Comparison of ENCODE assay signal across 1 cellular context in the genomic region with DNA sequence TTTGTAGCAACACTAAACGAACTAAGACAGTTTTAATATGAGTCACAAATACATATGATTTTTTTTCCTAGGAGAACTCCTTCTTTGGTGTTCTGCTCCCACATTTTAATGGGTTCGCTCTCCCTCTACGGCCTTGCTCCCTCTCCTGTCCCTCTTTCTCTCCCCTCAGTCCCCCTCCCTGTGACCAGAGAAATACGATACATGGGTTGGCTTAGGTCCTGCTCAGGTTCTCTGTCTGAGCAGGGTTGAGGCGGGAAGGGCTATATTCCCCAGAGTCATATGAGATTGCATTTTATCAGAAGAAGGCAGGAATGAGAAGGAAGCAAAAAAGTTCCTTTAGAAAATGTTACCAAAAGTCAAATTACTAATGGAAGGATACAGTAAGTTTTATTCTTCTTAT.
TF ChIP-seq lines count a peak whose summit lies in the region.

No MANE protein-coding gene starts in this region.

TF ChIP-seq in HEK293, 187 proteins besides CTCF, POLR2A, EP300 and RAD21 (continued from another document and continues in another):
- TF ChIP-seq, protein P1, sequence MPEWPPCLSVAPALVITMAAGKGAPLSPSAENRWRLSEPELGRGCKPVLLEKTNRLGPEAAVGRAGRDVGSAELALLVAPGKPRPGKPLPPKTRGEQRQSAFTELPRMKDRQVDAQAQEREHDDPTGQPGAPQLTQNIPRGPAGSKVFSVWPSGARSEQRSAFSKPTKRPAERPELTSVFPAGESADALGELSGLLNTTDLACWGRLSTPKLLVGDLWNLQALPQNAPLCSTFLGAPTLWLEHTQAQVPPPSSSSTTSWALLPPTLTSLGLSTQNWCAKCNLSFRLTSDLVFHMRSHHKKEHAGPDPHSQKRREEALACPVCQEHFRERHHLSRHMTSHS (tag by site-specific recombination; IDR thresholded peaks at IDR 0.05) = no peak
- no peak for TF ChIP-seq ZNF561 (tag by site-specific recombination; IDR thresholded peaks at IDR 0.05; ENCODE audit: borderline replicate concordance)
- no peak for TF ChIP-seq ZNF692 (tag by site-specific recombination; IDR thresholded peaks at IDR 0.05)
- TF ChIP-seq ZNF514 (tag by site-specific recombination; IDR thresholded peaks at IDR 0.05) = no peak
- no peak for TF ChIP-seq ZFHX2 (tag by site-specific recombination; conservative IDR thresholded peaks at IDR 0.05)
- TF ChIP-seq ZNF670 (tag by site-specific recombination; IDR thresholded peaks at IDR 0.05; ENCODE audit: low read depth) = no peak
- TF ChIP-seq ZNF639 (tag by site-specific recombination; IDR thresholded peaks at IDR 0.05) = no peak
- TF ChIP-seq ZBTB7A (tag by site-specific recombination; IDR thresholded peaks at IDR 0.05; ENCODE audit: low read depth) = no peak
- TF ChIP-seq ZNF140 (tag by site-specific recombination; IDR thresholded peaks at IDR 0.05) = no peak
- no peak for TF ChIP-seq BCL6B (tag by site-specific recombination; IDR thresholded peaks at IDR 0.05)
- no peak for TF ChIP-seq ZNF211 (tag by site-specific recombination; IDR thresholded peaks at IDR 0.05; ENCODE audit: low read depth)
- TF ChIP-seq, protein P2, sequence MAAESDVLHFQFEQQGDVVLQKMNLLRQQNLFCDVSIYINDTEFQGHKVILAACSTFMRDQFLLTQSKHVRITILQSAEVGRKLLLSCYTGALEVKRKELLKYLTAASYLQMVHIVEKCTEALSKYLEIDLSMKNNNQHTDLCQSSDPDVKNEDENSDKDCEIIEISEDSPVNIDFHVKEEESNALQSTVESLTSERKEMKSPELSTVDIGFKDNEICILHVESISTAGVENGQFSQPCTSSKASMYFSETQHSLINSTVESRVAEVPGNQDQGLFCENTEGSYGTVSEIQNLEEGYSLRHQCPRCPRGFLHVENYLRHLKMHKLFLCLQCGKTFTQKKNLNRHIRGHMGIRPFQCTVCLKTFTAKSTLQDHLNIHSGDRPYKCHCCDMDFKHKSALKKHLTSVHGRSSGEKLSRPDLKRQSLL (tag by site-specific recombination; IDR thresholded peaks at IDR 0.05) = no peak
- peak; percentile 82; the same call in 1 of the 2 replicates for TF ChIP-seq MZF1 (tag by site-specific recombination; IDR thresholded peaks at IDR 0.05; ENCODE audit: borderline replicate concordance)
- no peak for TF ChIP-seq KLF8 (tag by site-specific recombination; IDR thresholded peaks at IDR 0.05)
- TF ChIP-seq ZBTB20 (tag by site-specific recombination; IDR thresholded peaks at IDR 0.05) = no peak
- TF ChIP-seq ZNF558 (tag by site-specific recombination; IDR thresholded peaks at IDR 0.05) = no peak
- TF ChIP-seq ZNF549 (tag by site-specific recombination; IDR thresholded peaks at IDR 0.05) = no peak
- TF ChIP-seq YY1 (tag by site-specific recombination; IDR thresholded peaks at IDR 0.05) = no peak
- TF ChIP-seq SP3 (tag by site-specific recombination; IDR thresholded peaks at IDR 0.05) = no peak
- no peak for TF ChIP-seq ZNF777 (tag by site-specific recombination; IDR thresholded peaks at IDR 0.05; ENCODE audit: borderline replicate concordance)
- no peak for TF ChIP-seq PBX3 (CRISPR knock-in tag; IDR thresholded peaks at IDR 0.05)
- no peak for TF ChIP-seq ZNF423 (tag by site-specific recombination; IDR thresholded peaks at IDR 0.05)
- TF ChIP-seq, protein P3, sequence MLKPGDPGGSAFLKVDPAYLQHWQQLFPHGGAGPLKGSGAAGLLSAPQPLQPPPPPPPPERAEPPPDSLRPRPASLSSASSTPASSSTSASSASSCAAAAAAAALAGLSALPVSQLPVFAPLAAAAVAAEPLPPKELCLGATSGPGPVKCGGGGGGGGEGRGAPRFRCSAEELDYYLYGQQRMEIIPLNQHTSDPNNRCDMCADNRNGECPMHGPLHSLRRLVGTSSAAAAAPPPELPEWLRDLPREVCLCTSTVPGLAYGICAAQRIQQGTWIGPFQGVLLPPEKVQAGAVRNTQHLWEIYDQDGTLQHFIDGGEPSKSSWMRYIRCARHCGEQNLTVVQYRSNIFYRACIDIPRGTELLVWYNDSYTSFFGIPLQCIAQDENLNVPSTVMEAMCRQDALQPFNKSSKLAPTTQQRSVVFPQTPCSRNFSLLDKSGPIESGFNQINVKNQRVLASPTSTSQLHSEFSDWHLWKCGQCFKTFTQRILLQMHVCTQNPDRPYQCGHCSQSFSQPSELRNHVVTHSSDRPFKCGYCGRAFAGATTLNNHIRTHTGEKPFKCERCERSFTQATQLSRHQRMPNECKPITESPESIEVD (tag by site-specific recombination; IDR thresholded peaks at IDR 0.05) = peak; percentile 82
- TF ChIP-seq AEBP2 (tag by site-specific recombination; IDR thresholded peaks at IDR 0.05; ENCODE audit: borderline replicate concordance) = no peak
- TF ChIP-seq GLIS1 (tag by site-specific recombination; IDR thresholded peaks at IDR 0.05) = no peak
- peak; percentile 68; the same call in 1 of the 2 replicates for TF ChIP-seq TRIM28 (IDR thresholded peaks at IDR 0.05; ENCODE audit: borderline replicate concordance, low read length)
- TF ChIP-seq ZNF138 (tag by site-specific recombination; IDR thresholded peaks at IDR 0.05; ENCODE audit: borderline replicate concordance) = no peak
- no peak for TF ChIP-seq ZNF571 (tag by site-specific recombination; IDR thresholded peaks at IDR 0.05)
- TF ChIP-seq MYNN (tag by site-specific recombination; IDR thresholded peaks at IDR 0.05; ENCODE audit: borderline replicate concordance) = no peak
- peak; percentile 41 for TF ChIP-seq PATZ1 (tag by site-specific recombination; IDR thresholded peaks at IDR 0.05)
- 0 out of 2 replicates have a peak, but pooled peaks have one; percentile 36 for TF ChIP-seq ZBTB17 (tag by site-specific recombination; IDR thresholded peaks at IDR 0.05)
- TF ChIP-seq SCRT2 (tag by site-specific recombination; IDR thresholded peaks at IDR 0.05) = no peak
- TF ChIP-seq SETDB1 (IDR thresholded peaks at IDR 0.05; ENCODE audit: insufficient read length, low read length) = no peak
- TF ChIP-seq ZSCAN4 (tag by site-specific recombination; IDR thresholded peaks at IDR 0.05) = no peak
- TF ChIP-seq TCF7L2 (IDR thresholded peaks at IDR 0.05; ENCODE audit: borderline replicate concordance, low read depth, low read length) = no peak
- TF ChIP-seq ZNF626 (tag by site-specific recombination; IDR thresholded peaks at IDR 0.05) = no peak
- no peak for TF ChIP-seq ZNF391 (tag by site-specific recombination; IDR thresholded peaks at IDR 0.05; ENCODE audit: borderline replicate concordance, low read depth)
- TF ChIP-seq KLF7 (tag by site-specific recombination; IDR thresholded peaks at IDR 0.05; ENCODE audit: borderline replicate concordance) = no peak
- no peak for TF ChIP-seq ZSCAN16 (tag by site-specific recombination; IDR thresholded peaks at IDR 0.05)
- no peak for TF ChIP-seq ZBTB1 (tag by site-specific recombination; IDR thresholded peaks at IDR 0.05)
- no peak for TF ChIP-seq ZNF132 (tag by site-specific recombination; IDR thresholded peaks at IDR 0.05; ENCODE audit: borderline replicate concordance)
- peak; percentile 86 for TF ChIP-seq ZNF398 (tag by site-specific recombination; IDR thresholded peaks at IDR 0.05)
- no peak for TF ChIP-seq ZNF664 (tag by site-specific recombination; IDR thresholded peaks at IDR 0.05)
- no peak for TF ChIP-seq HOXA7 (CRISPR knock-in tag; IDR thresholded peaks at IDR 0.05; ENCODE audit: borderline replicate concordance)
- TF ChIP-seq ZNF223 (tag by site-specific recombination; IDR thresholded peaks at IDR 0.05) = no peak
